Comparison of ENCODE assay signal across 13 cellular contexts in the genomic region with DNA sequence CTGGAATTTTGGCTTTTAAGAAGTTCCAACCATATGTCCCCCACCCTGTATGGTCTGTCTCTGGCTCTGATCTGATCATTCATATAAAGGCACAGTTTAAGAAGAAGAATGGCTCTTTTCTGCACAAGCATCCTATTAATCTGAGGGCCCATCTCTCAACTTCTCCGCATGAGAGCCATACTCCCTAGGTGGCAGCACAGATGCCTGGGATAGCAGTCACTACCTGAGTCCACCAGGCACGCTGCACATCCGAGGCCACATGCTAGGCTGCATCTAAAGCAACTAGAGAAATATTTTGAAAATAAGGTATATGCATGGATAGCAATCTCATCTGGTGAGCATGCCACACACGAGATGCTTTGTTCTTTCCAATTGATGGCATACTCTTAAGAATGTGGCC.
DNase-seq lines count a peak whose midpoint lies in the region; ATAC-seq, FAIRE-seq and TF ChIP-seq lines count a peak whose summit lies in the region.
"Had no signal": no experiment of that assay in that cellular context is flagged by ENCODE, and none has a peak within 500 bp of the region (broad histone marks: within the 10 kb centered on the region; RNA-seq: fewer than 3 reads in every experiment).

No MANE protein-coding gene starts in this region.

- CTCF ChIA-PET in A549 (lab: Yijun Ruan, JAX) (interaction anchor here (0.7 to 2.5 kb wide), 7 partner anchors 9 to 196 kb away, joined by 3 to 6 read pairs (median 3); no protein-coding TSS in a partner anchor), mammary epithelial cell (lab: Charles Lee; ENCODE audit: low non-redundant PET) (no interaction called here)

- BruUV-seq in mammary epithelial cell (replicated peaks; lab: Mats Ljungman, UMichigan) = no TSS peak

- peak; percentile 80 to 84 for ATAC-seq in A549
- ATAC-seq: activated naive CD4-positive, alpha-beta T cell treated with anti-CD3 and anti-CD28 coated beads, Interleukin-2, amount 50 U/mL, for 72 hours; left cardiac atrium; naive thymus-derived CD4-positive, alpha-beta T cell; sciatic nerve had no signal

- peak; percentile 50 for TF ChIP-seq CTCF in A549 (IDR thresholded peaks at IDR 0.05)
- TF ChIP-seq CTCF in GM12864 (IDR thresholded peaks at IDR 0.05; ENCODE audit: low read depth, low read length, missing control alignments) = peak; percentile 26
- TF ChIP-seq CTCF in Loucy (conservative IDR thresholded peaks at IDR 0.05; ENCODE audit: low read length) = peak; percentile 42; the same call in 1 of the 2 replicates
- peak; percentile 19 to 49 for TF ChIP-seq CTCF in mammary epithelial cell (conservative IDR thresholded peaks at IDR 0.05 in 1 of 2, IDR thresholded peaks at IDR 0.05 in 1 of 2; ENCODE audit: extremely low read depth in 1 of 2, insufficient read depth in 1 of 2, low read depth in 1 of 2, low read length in 2 of 2)
- TF ChIP-seq CTCF in GM13977 (IDR thresholded peaks at IDR 0.05; ENCODE audit: extremely low read depth, insufficient read depth, missing control alignments) = no peak

- in situ Hi-C loops in mammary epithelial cell (cut with MboI; ENCODE audit: low sequenced_read_pairs in 2 of 2) (no loop called here), GM13977 (cut with MboI; ENCODE audit: low pct_unique_long_range_greater_than_20kb, low sequenced_read_pairs, unreplicated experiment) (no loop called here)

- H3K4me3 ChIP-seq in A549 (no peak overlapping the region), GM12864 (ENCODE audit: low read depth, low read length) (no peak overlapping the region), Loucy (ENCODE audit: low read length, poor library complexity, severe bottlenecking) (no peak overlapping the region), mammary epithelial cell (replicated peaks in 1 of 3; ENCODE audit: insufficient read depth in 1 of 3, low read depth in 2 of 3, low read length in 3 of 3) (no peak overlapping the region)
- H3K4me3 ChIP-seq: HAP-1 had no signal

- H3K36me3 ChIP-seq in Loucy (ENCODE audit: insufficient read depth, low read length) (no peaks in the 10 kb centered on the region), mammary epithelial cell (ENCODE audit: insufficient read depth, low read length) (no peaks in the 10 kb centered on the region)
- H3K36me3 ChIP-seq: HAP-1 had no signal

- DNase-seq in A549 (ENCODE audit: low read depth in 1 of 2, low spot score in 1 of 2) = peak; percentile 34 to 60
- DNase-seq in GM12864 (ENCODE audit: low read depth) = no peak
- no peak for DNase-seq in mammary epithelial cell
- no peak for DNase-seq in amniotic stem cell (lab: John Stamatoyannopoulos, UW)
- DNase-seq in activated CD4-positive, alpha-beta T cell treated with anti-CD3 and anti-CD28 coated beads for 4 hours = no peak
- no peak for DNase-seq in T-helper 9 cell
- no peak for DNase-seq in GM13977 (ENCODE audit: low spot score)
- DNase-seq: left cardiac atrium; naive thymus-derived CD4-positive, alpha-beta T cell had no signal

- intact Hi-C loops in mammary epithelial cell (cut with micrococcal nuclease) = loop anchor here (10.0 kb wide), 1 partner anchor 385 kb away; no protein-coding TSS in a partner anchor

- peak overlapping the region; percentile 2 to 42; a peak in 3 of 6 replicates for H3K27ac ChIP-seq in A549
- no peak overlapping the region for H3K27ac ChIP-seq in mammary epithelial cell (ENCODE audit: insufficient read depth, low read depth, low read length)

- 45% methylated on average over 4 of the region's 4 CpGs for WGBS in A549 (ENCODE audit: missing lambda C conversion rate)
- 28% methylated on average over 2 of the region's 4 CpGs for WGBS in mammary epithelial cell (ENCODE audit: low coverage, missing lambda C conversion rate)

- TF ChIP-seq EP300 in A549 (IDR thresholded peaks at IDR 0.05) = no peak

- no peaks in the 10 kb centered on the region for H3K9me2 ChIP-seq in Loucy (replicated peaks; ENCODE audit: low read depth, low read length)

- H3K9me3 ChIP-seq in A549 = no peaks in the 10 kb centered on the region
- H3K9me3 ChIP-seq in Loucy (ENCODE audit: insufficient read depth, low read depth, low read length) = no peaks in the 10 kb centered on the region
- no peaks in the 10 kb centered on the region for H3K9me3 ChIP-seq in mammary epithelial cell (replicated peaks; ENCODE audit: insufficient read depth, low read length)
- H3K9me3 ChIP-seq: HAP-1 had no signal

- POLR2A ChIA-PET in A549 (lab: Yijun Ruan, JAX) = no interaction called here

- H3K79me2 ChIP-seq in Loucy (ENCODE audit: insufficient read depth, low read length) = no peaks in the 10 kb centered on the region
- no peaks in the 10 kb centered on the region for H3K79me2 ChIP-seq in mammary epithelial cell (ENCODE audit: insufficient read depth, low read length)

- no peaks in the 10 kb centered on the region for H3K27me3 ChIP-seq in Loucy (ENCODE audit: insufficient read depth, low read length, poor library complexity, severe bottlenecking)
- no peaks in the 10 kb centered on the region for H3K27me3 ChIP-seq in mammary epithelial cell (ENCODE audit: insufficient read depth, low read length)

- dilution Hi-C loops in mammary epithelial cell (cut with HindIII; ENCODE audit: low sequenced_read_pairs) = no loop called here

- no peak for TF ChIP-seq POLR2A in A549 (IDR thresholded peaks at IDR 0.05; ENCODE audit: low read length)

- no peaks in the 10 kb centered on the region for H4K20me1 ChIP-seq in Loucy (ENCODE audit: insufficient read depth, low read length, poor library complexity, severe bottlenecking)
- no peaks in the 10 kb centered on the region for H4K20me1 ChIP-seq in mammary epithelial cell (ENCODE audit: insufficient read depth, low read length)

- peak; percentile 57 to 63; a peak in 4 of 5 replicates for TF ChIP-seq RAD21 in A549 (conservative IDR thresholded peaks at IDR 0.05 in 1 of 2, IDR thresholded peaks at IDR 0.05 in 1 of 2)

- peaks cover 8% of the 10 kb centered on the region; the same call in 1 of the 2 replicates for H3F3A ChIP-seq in Loucy (ENCODE audit: low read depth)

- H3K9ac ChIP-seq in Loucy (ENCODE audit: low read depth, low read length, poor library complexity, severe bottlenecking) = no peak overlapping the region
- no peak overlapping the region for H3K9ac ChIP-seq in mammary epithelial cell (ENCODE audit: insufficient read depth, low read length)

- H3K4me2 ChIP-seq in A549 (no peak overlapping the region), Loucy (ENCODE audit: low read depth, low read length, poor library complexity, severe bottlenecking) (no peak overlapping the region), mammary epithelial cell (ENCODE audit: insufficient read depth, low read depth, low read length) (no peak overlapping the region)

- FAIRE-seq in A549 (lab: Jason Lieb, UNC) = no peak

- H2AFZ ChIP-seq in Loucy (ENCODE audit: low read length) = no peak overlapping the region
- H2AFZ ChIP-seq in mammary epithelial cell (ENCODE audit: low read depth, low read length) = no peak overlapping the region

- H3K4me1 ChIP-seq in A549 (peaks cover 48% of the 10 kb centered on the region), Loucy (ENCODE audit: insufficient read depth, low read length, poor library complexity, severe bottlenecking) (peaks cover 52% of the 10 kb centered on the region), mammary epithelial cell (ENCODE audit: insufficient read depth, low read length) (peaks cover 13% of the 10 kb centered on the region)
- H3K4me1 ChIP-seq: HAP-1 had no signal

TF ChIP-seq in A549, 52 proteins besides CTCF, POLR2A, EP300 and RAD21:
- TF ChIP-seq BHLHE40 (IDR thresholded peaks at IDR 0.05; ENCODE audit: low read depth, low read length) (no peak), SMC3 (IDR thresholded peaks at IDR 0.05) (peak; percentile 61)
- TF ChIP-seq, protein P1, sequence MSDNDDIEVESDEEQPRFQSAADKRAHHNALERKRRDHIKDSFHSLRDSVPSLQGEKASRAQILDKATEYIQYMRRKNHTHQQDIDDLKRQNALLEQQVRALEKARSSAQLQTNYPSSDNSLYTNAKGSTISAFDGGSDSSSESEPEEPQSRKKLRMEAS (IDR thresholded peaks at IDR 0.05) = peak; percentile 67

Comparison
In these comparisons a context has a peak if more than half of its experiments do, and no peak if none do; other contexts are left out.
1. DNase-seq: peak in A549 (2 of 2); none in GM12864 (single experiment), mammary epithelial cell (single experiment), amniotic stem cell (single experiment), activated CD4-positive, alpha-beta T cell treated with anti-CD3 and anti-CD28 coated beads for 4 hours (0 of 2), T-helper 9 cell (single experiment) and GM13977 (single experiment).